ENCODE assay signal across 21 cellular contexts in genomic region chr2:147521936-147522335, GRCh38.
"Had no signal": no experiment of that assay in that cellular context is flagged by ENCODE, and none has a peak within 500 bp of the region (broad histone marks: within the 10 kb centered on the region; RNA-seq: fewer than 3 reads in every experiment).

No MANE protein-coding gene starts in this region.

- H3K27ac ChIP-seq: RWPE1 had no signal

- DNase-seq: KBM-7, NCI-H1048, NCI-H1105, NCI-H1417, NCI-H1436 treated with DMSO at 0.1 percent for 48 hours, NCI-H1694, NCI-H187 treated with DMSO at 0.1 percent for 48 hours, NCI-H2029 treated with DMSO at 0.1 percent for 48 hours, NCI-H2171 treated with DMSO at 0.1 percent for 48 hours, NCI-H226, NCI-H446, NCI-H510A, NCI-H524 treated with DMSO at 0.1 percent for 48 hours, NCI-H69, NCI-H774, PC-3, SHP77, SK-N-SH, SW 1271 had no signal

- H3K9me3 ChIP-seq: SK-N-SH had no signal

- H3K4me2 ChIP-seq: SK-N-SH had no signal

- H3K9ac ChIP-seq: SK-N-SH had no signal

- ATAC-seq: Panc1, PC-3 had no signal
